Comparison of ENCODE assay signal across 1 cellular context in the genomic region with DNA sequence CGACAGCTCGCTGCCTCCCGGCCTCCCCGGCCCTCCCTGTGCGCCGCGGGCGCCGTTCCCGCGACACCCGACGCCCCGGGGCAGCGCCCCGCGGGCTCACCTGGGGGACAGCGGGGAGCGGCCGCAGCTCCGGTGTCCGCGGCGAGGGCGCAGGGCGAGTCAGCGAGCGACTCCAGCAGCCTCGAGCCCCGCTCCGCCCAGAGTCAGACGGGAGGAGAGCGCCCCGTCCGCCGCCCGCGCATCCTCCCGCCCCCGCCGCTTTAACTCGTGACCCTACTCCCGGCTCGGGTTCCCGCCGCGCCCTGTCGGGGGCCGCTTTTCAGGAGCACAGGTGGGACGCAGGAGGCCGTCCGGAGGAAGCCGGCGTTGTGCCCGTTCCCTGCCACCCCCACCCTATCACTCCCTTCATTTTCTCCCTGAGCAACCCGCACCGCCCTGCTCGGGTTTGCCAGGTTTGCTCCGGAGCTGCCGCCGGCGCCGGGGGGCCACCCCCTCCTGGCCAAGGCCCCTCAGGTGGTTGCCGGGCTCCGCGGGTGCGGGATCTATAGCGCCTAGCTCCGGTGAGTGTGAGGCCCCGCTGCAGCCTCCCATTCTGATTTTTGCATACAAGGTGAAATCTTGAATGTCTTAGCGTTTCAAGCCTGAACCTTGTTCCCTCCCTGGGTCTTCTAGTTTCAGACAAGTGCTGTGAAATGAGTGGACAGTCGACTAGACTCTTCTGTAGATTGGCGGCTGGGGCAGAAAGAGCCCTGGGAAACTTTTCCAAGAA.
TF ChIP-seq lines count a peak whose summit lies in the region.

A gene with protein sequence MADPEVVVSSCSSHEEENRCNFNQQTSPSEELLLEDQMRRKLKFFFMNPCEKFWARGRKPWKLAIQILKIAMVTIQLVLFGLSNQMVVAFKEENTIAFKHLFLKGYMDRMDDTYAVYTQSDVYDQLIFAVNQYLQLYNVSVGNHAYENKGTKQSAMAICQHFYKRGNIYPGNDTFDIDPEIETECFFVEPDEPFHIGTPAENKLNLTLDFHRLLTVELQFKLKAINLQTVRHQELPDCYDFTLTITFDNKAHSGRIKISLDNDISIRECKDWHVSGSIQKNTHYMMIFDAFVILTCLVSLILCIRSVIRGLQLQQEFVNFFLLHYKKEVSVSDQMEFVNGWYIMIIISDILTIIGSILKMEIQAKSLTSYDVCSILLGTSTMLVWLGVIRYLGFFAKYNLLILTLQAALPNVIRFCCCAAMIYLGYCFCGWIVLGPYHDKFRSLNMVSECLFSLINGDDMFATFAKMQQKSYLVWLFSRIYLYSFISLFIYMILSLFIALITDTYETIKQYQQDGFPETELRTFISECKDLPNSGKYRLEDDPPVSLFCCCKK (minus strand): TSS at position 205 of the 769 bp plus-strand sequence. CDS start 3,140 bp downstream, outside the sequence.

TF ChIP-seq in IMR-90, 13 proteins besides CTCF, POLR2A, EP300 and RAD21:
- TF ChIP-seq SMC3 (IDR thresholded peaks at IDR 0.05; ENCODE audit: low read depth, low read length) (no peak), CEBPB (IDR thresholded peaks at IDR 0.05; ENCODE audit: low read depth, low read length) (no peak), BHLHE40 (IDR thresholded peaks at IDR 0.05; ENCODE audit: low read depth, low read length) (no peak), MXI1 (IDR thresholded peaks at IDR 0.05; ENCODE audit: borderline replicate concordance, low read depth, low read length) (no peak), RFX5 (IDR thresholded peaks at IDR 0.05; ENCODE audit: low read depth, low read length) (no peak), FOS (IDR thresholded peaks at IDR 0.05; ENCODE audit: low read depth, low read length) (no peak)
- TF ChIP-seq, protein P1, sequence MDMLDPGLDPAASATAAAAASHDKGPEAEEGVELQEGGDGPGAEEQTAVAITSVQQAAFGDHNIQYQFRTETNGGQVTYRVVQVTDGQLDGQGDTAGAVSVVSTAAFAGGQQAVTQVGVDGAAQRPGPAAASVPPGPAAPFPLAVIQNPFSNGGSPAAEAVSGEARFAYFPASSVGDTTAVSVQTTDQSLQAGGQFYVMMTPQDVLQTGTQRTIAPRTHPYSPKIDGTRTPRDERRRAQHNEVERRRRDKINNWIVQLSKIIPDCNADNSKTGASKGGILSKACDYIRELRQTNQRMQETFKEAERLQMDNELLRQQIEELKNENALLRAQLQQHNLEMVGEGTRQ (IDR thresholded peaks at IDR 0.05; ENCODE audit: low read depth, low read length) = no peak
